11 cellular contexts compared by ENCODE assay signal in genomic region chr13:98214008-98214643, GRCh38. TPM values are rescaled to one million over a fixed set of nuclear protein-coding genes. Genes with fewer than 3 reads are reported as not detected.
DNase-seq lines count a peak whose midpoint lies in the region; ATAC-seq, FAIRE-seq and TF ChIP-seq lines count a peak whose summit lies in the region.
"Had no signal": no experiment of that assay in that cellular context is flagged by ENCODE, and none has a peak within 500 bp of the region (broad histone marks: within the 10 kb centered on the region; RNA-seq: fewer than 3 reads in every experiment).

No MANE protein-coding gene starts in this region.

- ATAC-seq in GM19463 (IDR thresholded peaks at IDR 0.05; ENCODE audit: unreplicated experiment) (no peak), HG03571 (IDR thresholded peaks at IDR 0.05; ENCODE audit: unreplicated experiment) (no peak)

- H3K9ac ChIP-seq in SK-N-MC (ENCODE audit: insufficient read length): peak overlapping the region; percentile 57
- H3K9ac ChIP-seq in keratinocyte (ENCODE audit: control insufficient read depth, extremely low read depth, insufficient read depth, low read length): peak overlapping the region; percentile 35

- H3K27me3 ChIP-seq in keratinocyte (ENCODE audit: control insufficient read depth, extremely low read depth, insufficient read depth, low read length): no peaks in the 10 kb centered on the region
- peaks cover 3% of the 10 kb centered on the region for H3K27me3 ChIP-seq in CD4-positive, alpha-beta memory T cell (ENCODE audit: insufficient read depth, low read length)

- H3K9me1 ChIP-seq in keratinocyte (ENCODE audit: control insufficient read depth, extremely low read depth, insufficient read depth, low read length): no peaks in the 10 kb centered on the region

- H3K36me3 Mint-ChIP-seq in CD4-positive, alpha-beta memory T cell: no peaks in the 10 kb centered on the region

- H3K4me3 Mint-ChIP-seq in CD4-positive, alpha-beta memory T cell: no peak overlapping the region
- H3K4me3 Mint-ChIP-seq: activated naive CD4-positive, alpha-beta T cell treated with anti-CD3 and anti-CD28 coated beads for 36 hours had no signal

- H4K20me1 ChIP-seq in keratinocyte (ENCODE audit: control insufficient read depth, extremely low read depth, insufficient read depth, low read length): no peaks in the 10 kb centered on the region

- no peak overlapping the region for H3K27ac Mint-ChIP-seq in CD4-positive, alpha-beta memory T cell
- H3K27ac Mint-ChIP-seq: activated naive CD4-positive, alpha-beta T cell treated with anti-CD3 and anti-CD28 coated beads for 36 hours had no signal

- dilution Hi-C loops in keratinocyte (cut with MboI; ENCODE audit: extremely low pct_ligation_motif_present, low sequenced_read_pairs): no loop called here

- H3K27me3 Mint-ChIP-seq in CD4-positive, alpha-beta memory T cell: peaks cover 0 to 9% of the 10 kb centered on the region in 2 donors

- no peaks in the 10 kb centered on the region for H3K4me1 Mint-ChIP-seq in CD4-positive, alpha-beta memory T cell

- H3K36me3 ChIP-seq in SK-N-MC (ENCODE audit: insufficient read depth, low read length): no peaks in the 10 kb centered on the region
- H3K36me3 ChIP-seq in keratinocyte (ENCODE audit: control insufficient read depth in 2 of 2, extremely low read depth in 1 of 2, insufficient read depth in 2 of 2, low read length in 2 of 2): no peaks in the 10 kb centered on the region
- H3K36me3 ChIP-seq in CD4-positive, alpha-beta memory T cell (ENCODE audit: insufficient read depth, low read length): no peaks in the 10 kb centered on the region

- FAIRE-seq in keratinocyte (lab: Jason Lieb, UNC): peak; percentile 64
- FAIRE-seq: TTC549, urothelium cell line had no signal

- H3K9me3 Mint-ChIP-seq in CD4-positive, alpha-beta memory T cell: peaks cover 0 to 3% (median 0%) of the 10 kb centered on the region in 8 donors
- H3K9me3 Mint-ChIP-seq: activated naive CD4-positive, alpha-beta T cell treated with anti-CD3 and anti-CD28 coated beads for 36 hours had no signal

- intact Hi-C loops in CD4-positive, alpha-beta memory T cell (cut with micrococcal nuclease): no loop called here

- H3K4me3 ChIP-seq in SK-N-MC (peak overlapping the region; percentile 68), keratinocyte (ENCODE audit: control insufficient read depth in 2 of 3, extremely low read depth in 1 of 3, insufficient read depth in 2 of 3, low read depth in 1 of 3, low read length in 3 of 3) (peak overlapping the region in 1 of 3 experiments; percentile 48), skeletal muscle cell (ENCODE audit: low read depth, low read length) (no peak overlapping the region)
- H3K4me3 ChIP-seq in CD4-positive, alpha-beta memory T cell (ENCODE audit: low read length in 2 of 2): no peak overlapping the region

- H3K4me2 ChIP-seq in keratinocyte (ENCODE audit: control insufficient read depth, extremely low read depth, insufficient read depth, low read depth, low read length): peak overlapping the region; percentile 76

- CTCF ChIA-PET in CD4-positive, alpha-beta memory T cell (lab: Charles Lee; ENCODE audit: partially characterized antibody): no interaction called here

- no peak for TF ChIP-seq CTCF in keratinocyte (optimal IDR thresholded peaks at IDR 0.05 in 1 of 3, IDR thresholded peaks at IDR 0.05 in 1 of 3, conservative IDR thresholded peaks at IDR 0.05 in 1 of 3; ENCODE audit: extremely low read depth in 1 of 3, insufficient read depth in 2 of 3, low read length in 3 of 3)

- peaks cover 20% of the 10 kb centered on the region for H3K4me1 ChIP-seq in keratinocyte (ENCODE audit: control insufficient read depth, extremely low read depth, insufficient read depth, low read length)
- no peaks in the 10 kb centered on the region for H3K4me1 ChIP-seq in CD4-positive, alpha-beta memory T cell (ENCODE audit: insufficient read depth, low read length)

- H3K27ac ChIP-seq in SK-N-MC (peak overlapping the region; percentile 79), keratinocyte (ENCODE audit: control insufficient read depth, insufficient read depth, low read length) (peak overlapping the region; percentile 43)
- H3K27ac ChIP-seq in CD4-positive, alpha-beta memory T cell (ENCODE audit: low read depth, low read length): no peak overlapping the region

- peak overlapping the region; percentile 77 for H2AFZ ChIP-seq in keratinocyte (ENCODE audit: control insufficient read depth, low read length)

- POLR2A ChIA-PET in CD4-positive, alpha-beta memory T cell (lab: Charles Lee; ENCODE audit: partially characterized antibody): no interaction called here

- H3K79me2 ChIP-seq in keratinocyte (ENCODE audit: control insufficient read depth, insufficient read depth, low read length): no peaks in the 10 kb centered on the region

- H3K9me3 ChIP-seq in SK-N-MC (ENCODE audit: low read depth, low read length) (no peaks in the 10 kb centered on the region), keratinocyte (ENCODE audit: control insufficient read depth, low read depth, low read length) (no peaks in the 10 kb centered on the region)
- no peaks in the 10 kb centered on the region for H3K9me3 ChIP-seq in CD4-positive, alpha-beta memory T cell (ENCODE audit: control insufficient read depth in 1 of 2, low read length in 2 of 2)

- DNase-seq in GM04504 (ENCODE audit: low read depth): peak; percentile 40
- no peak for DNase-seq in SK-N-MC (ENCODE audit: low read depth, low spot score)
- DNase-seq in keratinocyte (ENCODE audit: low read depth, low spot score): no peak
- peak; percentile 36 for DNase-seq in skeletal muscle cell (ENCODE audit: low read depth)
- DNase-seq in CD4-positive, alpha-beta memory T cell: no peak
- DNase-seq in activated CD4-positive, alpha-beta T cell treated with anti-CD3 and anti-CD28 coated beads, Interleukin-2, amount 50 U/mL, for 1 hour: no peak
- DNase-seq: activated naive CD4-positive, alpha-beta T cell treated with anti-CD3 and anti-CD28 coated beads for 36 hours had no signal

RNA-seq across cellular contexts. Expression of gene RNF113B, which starts 37.1 kb away (rescaled TPM):
- polyA plus RNA-seq in keratinocyte: not detected in 3 replicates
- polyA plus RNA-seq in keratinocyte (2011; ENCODE audit: low read depth): not detected
- polyA plus RNA-seq in keratinocyte (2011; cell fraction: cytosol; rRNA removed): not detected in 2 replicates
- not detected in 2 replicates for polyA plus RNA-seq in keratinocyte (2011; cell fraction: nucleus; rRNA removed)
- not detected in 2 replicates for polyA plus RNA-seq in keratinocyte (2012; ENCODE audit: low replicate concordance)
- not detected in 3 replicates for polyA minus RNA-seq in keratinocyte
- polyA minus RNA-seq in keratinocyte (2011; cell fraction: cytosol; rRNA and poly(A)+ RNA removed): not detected
- polyA minus RNA-seq in keratinocyte (2011; cell fraction: nucleus; rRNA and poly(A)+ RNA removed): not detected in 2 replicates
- not detected for total RNA-seq in CD4-positive, alpha-beta memory T cell
- not detected for polyA plus RNA-seq in CD4-positive, alpha-beta memory T cell
- total RNA-seq: activated naive CD4-positive, alpha-beta T cell treated with anti-CD3 and anti-CD28 coated beads for 36 hours had no signal

Comparison
In these comparisons a context has a peak if more than half of its experiments do, and no peak if none do; other contexts are left out.
1. DNase-seq: peak in GM04504 (single experiment) and skeletal muscle cell (single experiment); none in SK-N-MC (single experiment), keratinocyte (single experiment), CD4-positive, alpha-beta memory T cell (0 of 5) and activated CD4-positive, alpha-beta T cell treated with anti-CD3 and anti-CD28 coated beads, Interleukin-2, amount 50 U/mL, for 1 hour (single experiment).